Comparison of ENCODE assay signal across 1 cellular context in the genomic region with DNA sequence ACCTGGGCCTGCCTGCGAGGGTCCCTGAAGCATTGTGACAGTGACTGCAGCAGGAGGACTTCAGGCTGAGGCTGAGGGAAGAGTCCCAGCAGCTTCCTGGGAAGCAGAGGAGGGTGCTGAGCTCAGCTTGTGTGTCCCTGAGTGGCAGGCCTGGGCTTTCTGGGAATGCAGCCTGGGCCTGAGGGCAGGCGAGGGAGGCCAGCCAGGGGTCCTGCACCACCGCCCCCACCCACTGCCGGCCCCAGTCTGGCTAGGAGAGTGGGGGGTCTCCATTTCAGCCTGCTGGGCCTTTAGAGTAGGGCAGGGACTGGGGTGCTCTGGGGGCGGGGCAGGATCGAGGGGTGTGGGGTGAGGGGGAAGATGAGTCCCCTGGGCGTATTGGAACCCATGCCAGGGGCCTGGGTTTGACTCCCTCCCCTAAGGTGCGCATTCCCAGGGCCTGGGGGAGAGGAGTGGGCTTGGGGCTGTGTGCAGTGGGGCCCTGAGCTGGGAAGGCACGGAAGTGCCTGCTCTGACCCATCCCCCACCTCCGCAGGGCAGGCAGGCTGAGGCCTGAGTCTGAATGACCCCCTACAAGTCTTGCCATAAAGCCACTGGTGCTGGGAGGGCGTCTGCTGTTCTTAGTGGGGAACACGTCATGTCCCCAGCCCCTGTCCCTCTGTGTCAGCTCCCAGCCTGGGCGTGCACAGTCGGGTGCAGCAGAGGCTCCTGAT.
TF ChIP-seq lines count a peak whose summit lies in the region.

No MANE protein-coding gene starts in this region.

TF ChIP-seq in IMR-90, 13 proteins besides CTCF, POLR2A, EP300 and RAD21:
- TF ChIP-seq MXI1 (IDR thresholded peaks at IDR 0.05; ENCODE audit: borderline replicate concordance, low read depth, low read length) (no peak), RCOR1 (IDR thresholded peaks at IDR 0.05; ENCODE audit: insufficient replicate concordance, low read length) (no peak), SMC3 (IDR thresholded peaks at IDR 0.05; ENCODE audit: low read depth, low read length) (no peak)
